1 cellular context compared by ENCODE assay signal in genomic region chr2:212536385-212537310, GRCh38.
TF ChIP-seq lines count a peak whose summit lies in the region.

No MANE protein-coding gene starts in this region.

TF ChIP-seq in H1, 55 proteins besides CTCF, POLR2A, EP300 and RAD21 (continued from another document):
- TF ChIP-seq RFX5 (IDR thresholded peaks at IDR 0.05; ENCODE audit: borderline replicate concordance, low read depth, low read length) (no peak), EZH2 (IDR thresholded peaks at IDR 0.05; ENCODE audit: low read depth, low read length, severe bottlenecking) (peak; percentile 15), NANOG (IDR thresholded peaks at IDR 0.05; ENCODE audit: insufficient read depth, low read depth, low read length, poor library complexity, severe bottlenecking) (no peak), CTBP2 (IDR thresholded peaks at IDR 0.05; ENCODE audit: borderline replicate concordance, insufficient read depth, insufficient read length, low read length) (no peak), SAP30 (IDR thresholded peaks at IDR 0.05; ENCODE audit: insufficient read depth, insufficient replicate concordance, low read length) (no peak), RBBP5 (IDR thresholded peaks at IDR 0.05; ENCODE audit: borderline replicate concordance, low read depth, low read length) (no peak), RXRA (IDR thresholded peaks at IDR 0.05; ENCODE audit: insufficient read depth, low read depth, low read length) (no peak), HDAC6 (IDR thresholded peaks at IDR 0.05; ENCODE audit: low read depth, low read length) (no peak), SIN3A (conservative IDR thresholded peaks at IDR 0.05 in 1 of 2, IDR thresholded peaks at IDR 0.05 in 1 of 2; ENCODE audit: low read depth in 1 of 2, low read length in 2 of 2) (0 out of 4 replicates have a peak, but pooled peaks of 1 of the 2 experiments have one; percentile 13), JUN (IDR thresholded peaks at IDR 0.05; ENCODE audit: low read depth, low read length) (no peak), SP2 (IDR thresholded peaks at IDR 0.05; ENCODE audit: low read length) (no peak), BRCA1 (IDR thresholded peaks at IDR 0.05; ENCODE audit: low read depth, low read length) (no peak), JUND (IDR thresholded peaks at IDR 0.05; ENCODE audit: low read length) (no peak), POLR2AphosphoS5 (IDR thresholded peaks at IDR 0.05; ENCODE audit: low read depth, low read length) (no peak), MAX (IDR thresholded peaks at IDR 0.05) (0 out of 2 replicates have a peak, but pooled peaks have one; percentile 7), ATF2 (IDR thresholded peaks at IDR 0.05; ENCODE audit: low read length) (no peak), CREB1 (IDR thresholded peaks at IDR 0.05) (no peak), CHD1 (IDR thresholded peaks at IDR 0.05; ENCODE audit: low read depth, low read length) (no peak), MAFK (IDR thresholded peaks at IDR 0.05; ENCODE audit: low read depth, low read length) (no peak), CHD7 (IDR thresholded peaks at IDR 0.05; ENCODE audit: insufficient replicate concordance, low read length) (no peak), HDAC2 (IDR thresholded peaks at IDR 0.05; ENCODE audit: borderline replicate concordance in 1 of 2, low read depth in 2 of 2, low read length in 2 of 2) (no peak; a peak in 1 of 4 replicates), SUZ12 (IDR thresholded peaks at IDR 0.05; ENCODE audit: low read length) (peak; percentile 33; the same call in 1 of the 2 replicates), BACH1 (IDR thresholded peaks at IDR 0.05; ENCODE audit: low read length) (no peak), TAF7 (optimal IDR thresholded peaks at IDR 0.05; ENCODE audit: borderline replicate concordance, low read depth, low read length) (no peak), BCL11A (IDR thresholded peaks at IDR 0.05; ENCODE audit: low read depth in 2 of 2, low read length in 2 of 2) (no peak), SIX5 (IDR thresholded peaks at IDR 0.05; ENCODE audit: low read depth, low read length) (no peak), TCF12 (IDR thresholded peaks at IDR 0.05; ENCODE audit: low read depth, low read length) (no peak), TAF1 (IDR thresholded peaks at IDR 0.05; ENCODE audit: low read depth, low read length) (no peak), SIRT6 (IDR thresholded peaks at IDR 0.05; ENCODE audit: low read length) (no peak), CBX5 (IDR thresholded peaks at IDR 0.05; ENCODE audit: low read depth, low read length) (no peak), ZNF274 (IDR thresholded peaks at IDR 0.05; ENCODE audit: borderline replicate concordance, extremely low read depth, low read length) (no peak), EGR1 (IDR thresholded peaks at IDR 0.05; ENCODE audit: borderline replicate concordance, low read depth, low read length) (no peak), RNF2 (IDR thresholded peaks at IDR 0.05; ENCODE audit: borderline replicate concordance, low read depth, low read length, missing control alignments, poor library complexity, severe bottlenecking) (no peak), CBX8 (IDR thresholded peaks at IDR 0.05; ENCODE audit: borderline replicate concordance, low read depth, low read length) (no peak), GABPA (IDR thresholded peaks at IDR 0.05; ENCODE audit: borderline replicate concordance, insufficient read depth, low read length) (no peak), KDM5A (IDR thresholded peaks at IDR 0.05; ENCODE audit: low read length) (no peak), SRF (IDR thresholded peaks at IDR 0.05; ENCODE audit: low read depth, low read length) (no peak), NRF1 (IDR thresholded peaks at IDR 0.05; ENCODE audit: low read depth, low read length) (no peak), TEAD4 (IDR thresholded peaks at IDR 0.05; ENCODE audit: low read depth, low read length) (peak; percentile 74), PHF8 (conservative IDR thresholded peaks at IDR 0.05; ENCODE audit: low read depth, low read length) (no peak), ASH2L (IDR thresholded peaks at IDR 0.05; ENCODE audit: low read length) (peak; percentile 47), KDM1A (IDR thresholded peaks at IDR 0.05; ENCODE audit: borderline replicate concordance, low read length) (no peak), KDM4A (IDR thresholded peaks at IDR 0.05; ENCODE audit: low read depth, low read length, severe bottlenecking) (no peak), CHD2 (IDR thresholded peaks at IDR 0.05; ENCODE audit: low read length) (no peak)
- TF ChIP-seq, protein P1, sequence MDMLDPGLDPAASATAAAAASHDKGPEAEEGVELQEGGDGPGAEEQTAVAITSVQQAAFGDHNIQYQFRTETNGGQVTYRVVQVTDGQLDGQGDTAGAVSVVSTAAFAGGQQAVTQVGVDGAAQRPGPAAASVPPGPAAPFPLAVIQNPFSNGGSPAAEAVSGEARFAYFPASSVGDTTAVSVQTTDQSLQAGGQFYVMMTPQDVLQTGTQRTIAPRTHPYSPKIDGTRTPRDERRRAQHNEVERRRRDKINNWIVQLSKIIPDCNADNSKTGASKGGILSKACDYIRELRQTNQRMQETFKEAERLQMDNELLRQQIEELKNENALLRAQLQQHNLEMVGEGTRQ (IDR thresholded peaks at IDR 0.05; ENCODE audit: low read length): no peak
- TF ChIP-seq, protein P2, sequence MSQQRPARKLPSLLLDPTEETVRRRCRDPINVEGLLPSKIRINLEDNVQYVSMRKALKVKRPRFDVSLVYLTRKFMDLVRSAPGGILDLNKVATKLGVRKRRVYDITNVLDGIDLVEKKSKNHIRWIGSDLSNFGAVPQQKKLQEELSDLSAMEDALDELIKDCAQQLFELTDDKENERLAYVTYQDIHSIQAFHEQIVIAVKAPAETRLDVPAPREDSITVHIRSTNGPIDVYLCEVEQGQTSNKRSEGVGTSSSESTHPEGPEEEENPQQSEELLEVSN (IDR thresholded peaks at IDR 0.05): no peak
